ENCODE assay signal across 1 cellular context in genomic region chr15:77017091-77017660, GRCh38.
TF ChIP-seq lines count a peak whose summit lies in the region.

No MANE protein-coding gene starts in this region.

TF ChIP-seq in GM12878, 131 proteins besides CTCF, POLR2A, EP300 and RAD21:
- no peak for TF ChIP-seq SKIL (IDR thresholded peaks at IDR 0.05; ENCODE audit: low read depth, poor library complexity, severe bottlenecking)
- no peak for TF ChIP-seq BCLAF1 (IDR thresholded peaks at IDR 0.05)
- TF ChIP-seq CEBPB (IDR thresholded peaks at IDR 0.05; ENCODE audit: borderline replicate concordance in 1 of 2, low read depth in 2 of 2, low read length in 2 of 2) = no peak
- TF ChIP-seq MXI1 (IDR thresholded peaks at IDR 0.05; ENCODE audit: low read depth, low read length) = no peak
- no peak for TF ChIP-seq SIX5 (IDR thresholded peaks at IDR 0.05; ENCODE audit: low read depth, low read length, severe bottlenecking)
- TF ChIP-seq CBX3 (IDR thresholded peaks at IDR 0.05; ENCODE audit: borderline replicate concordance, low read depth) = no peak
- TF ChIP-seq ZBED1 (IDR thresholded peaks at IDR 0.05; ENCODE audit: borderline replicate concordance) = no peak
- TF ChIP-seq MEF2B (IDR thresholded peaks at IDR 0.05; ENCODE audit: partially characterized antibody, poor library complexity, severe bottlenecking) = peak; percentile 16
- no peak for TF ChIP-seq IKZF2 (IDR thresholded peaks at IDR 0.05)
TF ChIP-seq in GM12878: peak in this region for 1.
